21 cellular contexts compared by ENCODE assay signal in the genomic region with DNA sequence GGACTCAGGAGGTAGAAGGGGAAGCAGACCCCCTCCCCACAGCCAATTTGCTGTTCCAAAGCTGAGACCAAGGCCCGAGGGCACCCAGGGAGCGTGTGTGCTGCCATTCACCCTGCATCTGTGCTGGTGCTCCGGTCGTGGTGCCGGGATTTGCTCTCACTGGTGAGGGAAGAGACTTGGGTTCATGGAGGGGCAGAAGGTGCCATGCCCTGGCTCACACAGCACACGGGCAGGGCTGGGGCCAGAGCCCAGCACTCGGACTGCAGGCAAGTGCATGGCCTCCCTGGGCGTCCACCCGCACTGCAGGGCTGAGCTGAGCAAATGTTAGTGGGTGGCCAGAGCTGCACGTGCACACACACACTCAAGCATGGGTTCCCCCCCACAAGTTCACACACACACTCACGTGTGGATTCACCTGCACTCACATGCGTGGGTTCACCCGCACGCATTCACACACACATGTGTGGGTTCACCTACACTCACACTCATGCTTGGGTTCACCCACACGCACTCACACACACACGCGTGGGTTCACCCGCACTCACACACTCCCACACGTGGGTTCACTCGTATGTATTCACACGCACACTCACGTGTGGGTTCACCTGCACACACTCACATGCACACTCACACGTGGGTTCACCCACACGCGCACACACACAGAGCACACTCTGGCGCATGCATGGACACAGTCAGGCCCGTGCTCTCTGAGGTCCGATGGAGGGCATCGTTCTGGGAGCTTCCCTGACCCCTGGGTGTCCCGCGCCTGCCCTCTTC. TPM values are rescaled to one million over a fixed set of nuclear protein-coding genes. Genes with fewer than 3 reads are reported as not detected.
DNase-seq lines count a peak whose midpoint lies in the region; ATAC-seq and TF ChIP-seq lines count a peak whose summit lies in the region.
"Had no signal": no experiment of that assay in that cellular context is flagged by ENCODE, and none has a peak within 500 bp of the region (broad histone marks: within the 10 kb centered on the region; RNA-seq: fewer than 3 reads in every experiment).

No MANE protein-coding gene starts in this region.

- TF ChIP-seq EP300 in suprapubic skin (IDR thresholded peaks at IDR 0.05): no peak

- peak overlapping the region; percentile 96 for H4K91ac ChIP-seq in neuronal stem cell (ENCODE audit: low read depth, low read length, poor library complexity)

- H3K4me1 ChIP-seq in NT2/D1 (ENCODE audit: insufficient read depth, insufficient read length) (peaks cover 17% of the 10 kb centered on the region), neuronal stem cell (ENCODE audit: control insufficient read depth in 2 of 2, insufficient read depth in 1 of 2, low read depth in 1 of 2, low read length in 2 of 2) (peaks cover 15 to 19% of the 10 kb centered on the region in 2 donors), suprapubic skin (no peaks in the 10 kb centered on the region)
- H3K4me1 ChIP-seq: SJSA1 had no signal

- H3K36me3 ChIP-seq in NT2/D1 (ENCODE audit: insufficient read depth, insufficient read length, low read length) (no peaks in the 10 kb centered on the region), neuronal stem cell (replicated peaks in 1 of 2; ENCODE audit: control insufficient read depth in 2 of 2, insufficient read depth in 2 of 2, low read length in 2 of 2) (peaks cover 0 to 2% of the 10 kb centered on the region in 2 donors), suprapubic skin (no peaks in the 10 kb centered on the region)
- H3K36me3 ChIP-seq: SJSA1 had no signal

- H3K27ac Mint-ChIP-seq in CD4-positive, alpha-beta T cell: peak overlapping the region; percentile 42
- no peak overlapping the region for H3K27ac Mint-ChIP-seq in glutamatergic neuron (ENCODE audit: unreplicated experiment)
- H3K27ac Mint-ChIP-seq: activated T-helper 2 cell treated with anti-CD3 and anti-CD28 coated beads, Interferon-gamma antibody, Interleukin-2, Interleukin-4, amounts not matched to agents 10 μg/mL and 5 μg/mL and 100 μg/mL, durations not matched to agents 14 hours and 24 hours and 36 hours; progenitor cell of endocrine pancreas had no signal

- H3K4ac ChIP-seq in neuronal stem cell (ENCODE audit: low read length): peak overlapping the region; percentile 99

- H3K27me3 Mint-ChIP-seq in CD4-positive, alpha-beta T cell: no peaks in the 10 kb centered on the region
- H3K27me3 Mint-ChIP-seq in glutamatergic neuron (ENCODE audit: unreplicated experiment): peaks cover 11% of the 10 kb centered on the region

- H3K4me3 ChIP-seq in NT2/D1 (ENCODE audit: insufficient read length, low read depth): no peak overlapping the region
- H3K4me3 ChIP-seq in neuronal stem cell (ENCODE audit: low read length in 2 of 2): peak overlapping the region in 1 of 2 donors; percentile 18
- no peak overlapping the region for H3K4me3 ChIP-seq in suprapubic skin
- H3K4me3 ChIP-seq: SJSA1 had no signal

- H2BK120ac ChIP-seq in neuronal stem cell (ENCODE audit: low read depth, low read length): peak overlapping the region; percentile 98

- DNase-seq in CD4-positive, alpha-beta T cell: no peak
- DNase-seq in NT2/D1 (ENCODE audit: low read depth, low spot score) (no peak), glutamatergic neuron (peak; percentile 9), neuronal stem cell (ENCODE audit: low spot score) (no peak), NCI-H69 (lab: John Stamatoyannopoulos, UW) (no peak), CD1c-positive myeloid dendritic cell (ENCODE audit: extremely low spot score) (no peak), suprapubic skin (ENCODE audit: low spot score in 2 of 2) (no peak)
- DNase-seq: activated CD4-positive, alpha-beta T cell treated with anti-CD3 and anti-CD28 coated beads for 48 hours; anterior cingulate cortex; DMS153; midbrain; NCI-H146; stimulated activated CD8-positive, alpha-beta memory T cell treated with anti-CD3 and anti-CD28 coated beads, Interleukin-4, amount 100 ng/mL, for 48 hours; trophoblast cell had no signal

- TF ChIP-seq POLR2A in suprapubic skin (IDR thresholded peaks at IDR 0.05): no peak

- H3K4me2 ChIP-seq in neuronal stem cell (ENCODE audit: insufficient read depth, low read length, poor library complexity, severe bottlenecking): no peak overlapping the region
- H3K4me2 ChIP-seq: KMS-11 had no signal

- H2BK5ac ChIP-seq in neuronal stem cell (ENCODE audit: low read length): peak overlapping the region; percentile 99

- H2AK5ac ChIP-seq in neuronal stem cell (ENCODE audit: low read depth, low read length): peak overlapping the region; percentile 100

- peak overlapping the region; percentile 48 for H4K8ac ChIP-seq in neuronal stem cell (ENCODE audit: low read depth, low read length)

- H2BK12ac ChIP-seq in neuronal stem cell (ENCODE audit: low read length): peak overlapping the region; percentile 91

- WGBS in neuronal stem cell (ENCODE audit: extremely low coverage in 2 of 2, insufficient read length in 2 of 2, insufficient replicate concordance in 1 of 2), 2 donors: no CpG with 5 or more reads among the region's 31 CpGs
- 88% methylated on average over 23 of the region's 31 CpGs for WGBS in suprapubic skin

- H3K27ac ChIP-seq in CD4-positive, alpha-beta T cell (ENCODE audit: low read depth, low read length): no peak overlapping the region
- peak overlapping the region; percentile 78 for H3K27ac ChIP-seq in neuronal stem cell (replicated peaks; ENCODE audit: low read length)
- H3K27ac ChIP-seq in suprapubic skin: no peak overlapping the region
- H3K27ac ChIP-seq: KMS-11, SJSA1 had no signal

- no peak overlapping the region for H2AFZ ChIP-seq in neuronal stem cell (ENCODE audit: low read length)

- H3K23ac ChIP-seq in neuronal stem cell (ENCODE audit: low read depth, low read length, poor library complexity): peak overlapping the region; percentile 83

- peaks cover 47% of the 10 kb centered on the region for H3K4me1 Mint-ChIP-seq in CD4-positive, alpha-beta T cell (ENCODE audit: low read depth)
- peaks cover 21% of the 10 kb centered on the region for H3K4me1 Mint-ChIP-seq in glutamatergic neuron (ENCODE audit: low read depth, unreplicated experiment)

- no peak overlapping the region for H3K4me3 Mint-ChIP-seq in CD4-positive, alpha-beta T cell
- no peak overlapping the region for H3K4me3 Mint-ChIP-seq in glutamatergic neuron (ENCODE audit: unreplicated experiment)
- H3K4me3 Mint-ChIP-seq: central memory CD8-positive, alpha-beta T cell; neural crest cell had no signal

- no peaks in the 10 kb centered on the region for H3K36me3 Mint-ChIP-seq in CD4-positive, alpha-beta T cell (ENCODE audit: low read depth)
- H3K36me3 Mint-ChIP-seq in glutamatergic neuron (ENCODE audit: unreplicated experiment): peaks cover 12% of the 10 kb centered on the region

- no peak for TF ChIP-seq CTCF in CD4-positive, alpha-beta T cell (IDR thresholded peaks at IDR 0.05)
- TF ChIP-seq CTCF in glutamatergic neuron (IDR thresholded peaks at IDR 0.05; ENCODE audit: partially characterized antibody, unreplicated experiment) (no peak), suprapubic skin (IDR thresholded peaks at IDR 0.05) (no peak)

- no peaks in the 10 kb centered on the region for H3K9me3 Mint-ChIP-seq in CD4-positive, alpha-beta T cell
- H3K9me3 Mint-ChIP-seq in glutamatergic neuron (ENCODE audit: unreplicated experiment): peaks cover 14% of the 10 kb centered on the region
- H3K9me3 Mint-ChIP-seq: neural crest cell had no signal

- CTCF ChIA-PET in CD4-positive, alpha-beta T cell (lab: Charles Lee): no interaction called here

- peaks cover 4% of the 10 kb centered on the region for H3K79me1 ChIP-seq in neuronal stem cell (ENCODE audit: low read depth, low read length)

- peak overlapping the region; percentile 99 for H3K14ac ChIP-seq in neuronal stem cell (ENCODE audit: low read length)

- H3K9me3 ChIP-seq in CD4-positive, alpha-beta T cell (ENCODE audit: control insufficient read depth, low read length): no peaks in the 10 kb centered on the region
- peaks cover 9% of the 10 kb centered on the region for H3K9me3 ChIP-seq in NT2/D1 (ENCODE audit: insufficient read depth, low read length)
- H3K9me3 ChIP-seq in neuronal stem cell (replicated peaks in 1 of 2; ENCODE audit: control insufficient read depth in 2 of 2, insufficient read depth in 1 of 2, low read depth in 1 of 2, low read length in 2 of 2): peaks cover 2% of the 10 kb centered on the region in 2 donors
- no peaks in the 10 kb centered on the region for H3K9me3 ChIP-seq in suprapubic skin

- H3K18ac ChIP-seq in neuronal stem cell (ENCODE audit: low read length): peak overlapping the region; percentile 98

- POLR2A ChIA-PET in CD4-positive, alpha-beta T cell (lab: Charles Lee): interaction anchor here (0.6 kb wide), 1 partner anchor 576 kb away, joined by 3 read pairs; no protein-coding TSS in a partner anchor

- ATAC-seq in CD4-positive, alpha-beta T cell (ENCODE audit: poor library complexity): no peak
- ATAC-seq: activated naive CD4-positive, alpha-beta T cell treated with anti-CD3 and anti-CD28 coated beads, Interleukin-2, amount 50 U/mL, for 72 hours had no signal

- H2BK15ac ChIP-seq in neuronal stem cell (ENCODE audit: low read length): peak overlapping the region; percentile 100

- no peaks in the 10 kb centered on the region for H3K27me3 ChIP-seq in CD4-positive, alpha-beta T cell (ENCODE audit: control insufficient read depth, insufficient read depth, low read length)
- H3K27me3 ChIP-seq in NT2/D1 (ENCODE audit: insufficient read depth, insufficient read length) (peaks cover 17% of the 10 kb centered on the region), neuronal stem cell (ENCODE audit: control insufficient read depth in 3 of 3, insufficient read depth in 3 of 3, low read depth in 1 of 3, low read length in 3 of 3) (peaks cover 0 to 21% (median 2%) of the 10 kb centered on the region in 3 experiments), suprapubic skin (peaks cover 52% of the 10 kb centered on the region)

- H3K9ac ChIP-seq in NT2/D1 (ENCODE audit: insufficient read length, low read depth) (peak overlapping the region; percentile 16), neuronal stem cell (ENCODE audit: low read depth, low read length, poor library complexity) (peak overlapping the region; percentile 85)
- H3K9ac ChIP-seq: KMS-11 had no signal

- intact Hi-C loops in CD4-positive, alpha-beta T cell (cut with DNase I, micrococcal nuclease): loop anchor here in 1 of 2 experiments (5.0 kb wide), 1 partner anchor 63 kb away; no protein-coding TSS in a partner anchor

RNA-seq across cellular contexts. Expression of a gene that starts 57.0 kb away (rescaled TPM):
- total RNA-seq in CD4-positive, alpha-beta T cell: 1 to 10 TPM in 1 of 2 experiments, under 1 TPM in 1; 0.80 to 1.6 TPM
- total RNA-seq in glutamatergic neuron (ENCODE audit: unreplicated experiment): 126 TPM
- polyA plus RNA-seq in neuronal stem cell (2013, experiment 1 of 2): 8.3 TPM
- polyA plus RNA-seq in neuronal stem cell (2013, experiment 2 of 2): 8.0 TPM
- 1 to 10 TPM; 1.5 to 6.6 (median 2.9) TPM for total RNA-seq in suprapubic skin
- total RNA-seq: SJSA1 had no signal

RNA-seq across cellular contexts. Expression of a gene that starts 59.7 kb away (rescaled TPM):
- 10 to 100 TPM; 44.7 to 49.5 TPM for total RNA-seq in CD4-positive, alpha-beta T cell
- total RNA-seq in glutamatergic neuron (ENCODE audit: unreplicated experiment) (29.3 TPM), suprapubic skin (10 to 100 TPM; 26.1 to 55.1 (median 32.5) TPM)
- polyA plus RNA-seq in neuronal stem cell (2013, experiment 1 of 2): 8.9 TPM
- 9.7 TPM for polyA plus RNA-seq in neuronal stem cell (2013, experiment 2 of 2)

Comparison
In these comparisons a context has a peak if more than half of its experiments do, and no peak if none do; other contexts are left out.
1. RNA of a gene that starts 57.0 kb away (total RNA-seq): 126 TPM in glutamatergic neuron (single experiment); 1.5 to 6.6 TPM in suprapubic skin and 0.80 to 1.6 TPM in CD4-positive, alpha-beta T cell; every median in the first group is over 10 times any median in the second.